ENCODE assay signal across 24 cellular contexts in the genomic region with DNA sequence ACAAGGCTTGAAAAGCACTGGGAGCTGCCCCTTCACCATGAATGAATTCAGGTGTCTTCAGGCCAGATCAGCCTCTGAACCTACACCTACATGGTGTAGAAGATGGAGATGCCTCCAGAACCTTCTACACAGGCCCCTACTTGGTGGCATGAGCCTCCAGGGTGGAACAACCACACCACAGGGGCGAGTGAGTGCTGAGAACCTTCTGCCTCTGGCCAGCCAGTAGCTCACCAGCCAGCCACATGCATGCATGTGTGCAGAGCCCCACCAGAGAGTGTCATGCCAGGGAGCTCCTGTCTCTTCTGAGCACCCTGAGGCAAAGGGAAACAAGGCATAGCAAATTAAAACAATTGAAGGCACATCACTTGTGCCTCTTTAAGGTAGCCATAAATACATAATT.
A peak's percentile ranks its signal among the peaks of the same experiment; 100 is the strongest.
DNase-seq lines count a peak whose midpoint lies in the region; ATAC-seq and TF ChIP-seq lines count a peak whose summit lies in the region.
"Had no signal": no experiment of that assay in that cellular context is flagged by ENCODE, and none has a peak within 500 bp of the region (broad histone marks: within the 10 kb centered on the region; RNA-seq: fewer than 3 reads in every experiment).

No MANE protein-coding gene starts in this region.

- no peak overlapping the region for H3K27ac ChIP-seq in heart left ventricle
- no peak overlapping the region for H3K27ac ChIP-seq in esophagus muscularis mucosa (replicated peaks in 1 of 4)
- H3K27ac ChIP-seq: 22Rv1, A549, BLaER1 had no signal

- intact Hi-C loops in cardiac septum (cut with DNase I) (loop anchor here (10.0 kb wide), 1 partner anchor 305 kb away; no protein-coding TSS in a partner anchor), heart left ventricle (cut with DNase I) (no loop called here), esophagus muscularis mucosa (cut with DNase I) (no loop called here)

- H3K4me1 ChIP-seq in heart left ventricle: no peaks in the 10 kb centered on the region
- H3K4me1 ChIP-seq in esophagus muscularis mucosa: no peaks in the 10 kb centered on the region
- H3K4me1 ChIP-seq: BE2C, BLaER1 had no signal

- no peaks in the 10 kb centered on the region for H3K36me3 Mint-ChIP-seq in activated naive CD4-positive, alpha-beta T cell treated with anti-CD3 and anti-CD28 coated beads, Interleukin-2, amount 50 U/mL, for 72 hours
- H3K36me3 Mint-ChIP-seq: CD14-positive monocyte; CD4-positive, alpha-beta memory T cell; CD4-positive, CD25-positive, alpha-beta regulatory T cell; CD8-positive, alpha-beta memory T cell had no signal

- WGBS in heart left ventricle, 4 donors: 33 to 61% (median 50%) methylated on average over 1 of the region's 1 CpG
- no CpG with 5 or more reads among the region's 1 CpG for WGBS in esophagus muscularis mucosa

- DNase-seq in cardiac septum (ENCODE audit: low spot score): peak; percentile 51
- no peak for DNase-seq in heart left ventricle
- peak; percentile 77 for DNase-seq in esophagus muscularis mucosa (ENCODE audit: extremely low spot score)
- peak; percentile 50 for DNase-seq in retina
- DNase-seq in activated naive CD4-positive, alpha-beta T cell treated with anti-CD3 and anti-CD28 coated beads, Interleukin-2, amount 50 U/mL, for 72 hours (ENCODE audit: low spot score in 2 of 2): no peak
- DNase-seq: BE2C; C1 segment of cervical spinal cord; CD4-positive, alpha-beta memory T cell; CD4-positive, CD25-positive, alpha-beta regulatory T cell; CD8-positive, alpha-beta memory T cell; COR-L47; DMS 273 treated with DMSO at 0.1 percent for 48 hours; DMS153; DMS53; DMS79; DND-41; EL; GDM1 had no signal

- H3K9me3 ChIP-seq in heart left ventricle: no peaks in the 10 kb centered on the region
- H3K9me3 ChIP-seq in esophagus muscularis mucosa: no peaks in the 10 kb centered on the region
- H3K9me3 ChIP-seq: A549, BE2C, BLaER1 had no signal

- ATAC-seq in heart left ventricle (no peak), HG03565 (IDR thresholded peaks at IDR 0.05; ENCODE audit: unreplicated experiment) (no peak)
- no peak for ATAC-seq in activated naive CD4-positive, alpha-beta T cell treated with anti-CD3 and anti-CD28 coated beads, Interleukin-2, amount 50 U/mL, for 72 hours
- ATAC-seq: A549, GM12878 had no signal

- no peak for TF ChIP-seq CTCF in heart left ventricle (IDR thresholded peaks at IDR 0.05)
- no peak for TF ChIP-seq CTCF in esophagus muscularis mucosa (IDR thresholded peaks at IDR 0.05)

- no peaks in the 10 kb centered on the region for H3K9me3 Mint-ChIP-seq in activated naive CD4-positive, alpha-beta T cell treated with anti-CD3 and anti-CD28 coated beads, Interleukin-2, amount 50 U/mL, for 72 hours
- H3K9me3 Mint-ChIP-seq: CD14-positive monocyte; CD4-positive, alpha-beta memory T cell; CD4-positive, CD25-positive, alpha-beta regulatory T cell; CD8-positive, alpha-beta memory T cell had no signal

- H3K4me3 ChIP-seq in heart left ventricle: no peak overlapping the region
- no peak overlapping the region for H3K4me3 ChIP-seq in esophagus muscularis mucosa
- H3K4me3 ChIP-seq: A549, BLaER1, GM12878 had no signal

- H3K27me3 ChIP-seq in heart left ventricle (peaks cover 0 to 10% (median 0%) of the 10 kb centered on the region in 9 donors), esophagus muscularis mucosa (peaks cover 0 to 16% (median 0%) of the 10 kb centered on the region in 4 donors)
- H3K27me3 ChIP-seq: BE2C, BLaER1 had no signal

- no peak for TF ChIP-seq POLR2A in heart left ventricle (IDR thresholded peaks at IDR 0.05)
- no peak for TF ChIP-seq POLR2A in esophagus muscularis mucosa (IDR thresholded peaks at IDR 0.05; ENCODE audit: low read depth)

- no peak for TF ChIP-seq EP300 in esophagus muscularis mucosa (IDR thresholded peaks at IDR 0.05)

- H3K36me3 ChIP-seq in heart left ventricle (no peaks in the 10 kb centered on the region), esophagus muscularis mucosa (no peaks in the 10 kb centered on the region)
- H3K36me3 ChIP-seq: BE2C, BLaER1 had no signal

- no peak overlapping the region for H3K27ac Mint-ChIP-seq in activated naive CD4-positive, alpha-beta T cell treated with anti-CD3 and anti-CD28 coated beads, Interleukin-2, amount 50 U/mL, for 72 hours
- H3K27ac Mint-ChIP-seq: CD14-positive monocyte; CD4-positive, alpha-beta memory T cell; CD4-positive, CD25-positive, alpha-beta regulatory T cell; CD8-positive, alpha-beta memory T cell had no signal

Comparison
In these comparisons a context has a peak if more than half of its experiments do, and no peak if none do; other contexts are left out.
1. DNase-seq: peak in cardiac septum (single experiment), esophagus muscularis mucosa (single experiment) and retina (single experiment); none in heart left ventricle (0 of 5) and activated naive CD4-positive, alpha-beta T cell treated with anti-CD3 and anti-CD28 coated beads, Interleukin-2, amount 50 U/mL, for 72 hours (0 of 2).